21 cellular contexts compared by ENCODE assay signal in genomic region chr2:105110295-105110829, GRCh38.
"Had no signal": no experiment of that assay in that cellular context is flagged by ENCODE, and none has a peak within 500 bp of the region (broad histone marks: within the 10 kb centered on the region; RNA-seq: fewer than 3 reads in every experiment).

No MANE protein-coding gene starts in this region.

- H3K9me3 ChIP-seq: colonic mucosa, esophagus squamous epithelium, gastroesophageal sphincter, left ventricle myocardium inferior, lower lobe of right lung, suprapubic skin, thyroid gland, uterus had no signal

- H3K36me3 ChIP-seq: colonic mucosa, esophagus squamous epithelium, left ventricle myocardium inferior, lower lobe of right lung, neural progenitor cell, suprapubic skin, thyroid gland, uterus had no signal

- H3K4me2 ChIP-seq: hepatocyte, neural progenitor cell had no signal

- H3K4me3 Mint-ChIP-seq: memory B cell; natural killer cell treated with Interleukin-12 subunit alpha and Interleukin-12 subunit beta and Interleukin-15 and Interleukin-18, amount 100 ng/mL, for 72 hours; neural progenitor cell; type B pancreatic cell had no signal

- ATAC-seq: gastroesophageal sphincter; left cardiac atrium; lower lobe of right lung; sciatic nerve; stimulated activated naive CD8-positive, alpha-beta T cell treated with anti-CD3 and anti-CD28 coated beads, Interleukin-15, Interleukin-2, amounts not matched to agents 100 U/mL and 50 U/mL, for 24 hours had no signal

- H2AFZ ChIP-seq: hepatocyte, neural progenitor cell had no signal

- H3K27me3 Mint-ChIP-seq: memory B cell; natural killer cell treated with Interleukin-12 subunit alpha and Interleukin-12 subunit beta and Interleukin-15 and Interleukin-18, amount 100 ng/mL, for 72 hours; type B pancreatic cell had no signal

- H3K36me3 Mint-ChIP-seq: memory B cell; natural killer cell treated with Interleukin-12 subunit alpha and Interleukin-12 subunit beta and Interleukin-15 and Interleukin-18, amount 100 ng/mL, for 72 hours; neural progenitor cell had no signal

- H3K27ac Mint-ChIP-seq: neural progenitor cell, type B pancreatic cell had no signal

- H3K4me1 Mint-ChIP-seq: memory B cell had no signal

- H3K27ac ChIP-seq: colonic mucosa, esophagus squamous epithelium, gastroesophageal sphincter, hepatocyte, left ventricle myocardium inferior, lower lobe of right lung, neural progenitor cell, suprapubic skin, thyroid gland, uterus had no signal

- H3K27me3 ChIP-seq: colonic mucosa, esophagus squamous epithelium, gastroesophageal sphincter, hepatocyte, neural progenitor cell, suprapubic skin, thyroid gland, uterus had no signal

- H3K9ac ChIP-seq: neural progenitor cell had no signal

- DNase-seq: colonic mucosa; dermis blood vessel endothelial cell; esophagus squamous epithelium; foreskin fibroblast; kidney; left cardiac atrium; left ventricle myocardium inferior; lower lobe of right lung; midbrain; stimulated activated CD4-positive, alpha-beta T cell treated with anti-CD3 and anti-CD28 coated beads, Interleukin-12 subunit alpha, Interleukin-12 subunit beta, amount 100 ng/mL, for 4 hours; stimulated activated naive CD8-positive, alpha-beta T cell treated with anti-CD3 and anti-CD28 coated beads, Interleukin-15, Interleukin-2, amounts not matched to agents 100 U/mL and 50 U/mL, for 24 hours; thyroid gland; uterus had no signal

- H3K79me2 ChIP-seq: hepatocyte had no signal

- H3K9me3 Mint-ChIP-seq: memory B cell; natural killer cell treated with Interleukin-12 subunit alpha and Interleukin-12 subunit beta and Interleukin-15 and Interleukin-18, amount 100 ng/mL, for 72 hours; neural progenitor cell; type B pancreatic cell had no signal

- H3K4me1 ChIP-seq: colonic mucosa, esophagus squamous epithelium, gastroesophageal sphincter, lower lobe of right lung, neural progenitor cell, suprapubic skin, thyroid gland, uterus had no signal

- H3K4me3 ChIP-seq: colonic mucosa, esophagus squamous epithelium, gastroesophageal sphincter, hepatocyte, left ventricle myocardium inferior, lower lobe of right lung, neural progenitor cell, suprapubic skin, thyroid gland, uterus had no signal
